In the genomic region with DNA sequence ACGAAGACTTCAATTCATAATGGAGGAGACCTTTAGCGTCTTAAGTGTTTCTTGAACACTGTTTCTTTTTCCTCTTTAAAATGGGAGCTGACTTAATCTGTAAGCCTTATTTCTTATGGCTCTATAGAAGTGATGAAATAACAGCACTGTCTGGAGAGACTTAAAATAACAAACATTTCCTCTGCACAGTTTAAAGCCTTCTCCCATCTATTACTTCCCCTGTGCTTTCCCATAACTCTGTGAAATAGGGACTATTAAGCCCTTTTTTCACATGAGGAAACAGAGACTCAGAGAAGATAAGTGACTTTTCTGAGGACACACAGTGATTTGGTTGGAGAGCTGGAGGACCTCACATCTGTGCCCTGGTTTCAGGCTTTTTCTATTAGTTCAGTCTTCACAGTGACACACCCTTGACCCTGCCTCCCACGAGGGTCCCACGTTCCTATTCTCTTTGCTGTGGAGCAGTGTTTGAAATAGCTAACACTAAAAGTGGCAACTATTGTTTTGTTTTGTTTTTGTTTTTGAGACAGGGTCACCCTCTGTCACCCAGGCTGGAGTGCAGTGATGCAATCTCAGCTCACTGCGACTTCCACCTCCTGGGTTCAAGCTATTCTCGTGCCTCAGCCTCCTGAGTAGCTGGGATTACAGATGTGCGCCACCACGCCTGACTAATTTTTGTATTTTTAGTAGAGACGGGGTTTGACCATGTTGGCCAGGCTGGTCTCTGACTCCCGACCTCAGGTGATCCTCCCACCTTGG, we compare ENCODE assay signal across 2 cellular contexts.
A peak's percentile ranks its signal among the peaks of the same experiment; 100 is the strongest.
TF ChIP-seq lines count a peak whose summit lies in the region.

No MANE protein-coding gene starts in this region.

TF ChIP-seq in IMR-90, 13 proteins besides CTCF, POLR2A, EP300 and RAD21:
- TF ChIP-seq, protein P1, sequence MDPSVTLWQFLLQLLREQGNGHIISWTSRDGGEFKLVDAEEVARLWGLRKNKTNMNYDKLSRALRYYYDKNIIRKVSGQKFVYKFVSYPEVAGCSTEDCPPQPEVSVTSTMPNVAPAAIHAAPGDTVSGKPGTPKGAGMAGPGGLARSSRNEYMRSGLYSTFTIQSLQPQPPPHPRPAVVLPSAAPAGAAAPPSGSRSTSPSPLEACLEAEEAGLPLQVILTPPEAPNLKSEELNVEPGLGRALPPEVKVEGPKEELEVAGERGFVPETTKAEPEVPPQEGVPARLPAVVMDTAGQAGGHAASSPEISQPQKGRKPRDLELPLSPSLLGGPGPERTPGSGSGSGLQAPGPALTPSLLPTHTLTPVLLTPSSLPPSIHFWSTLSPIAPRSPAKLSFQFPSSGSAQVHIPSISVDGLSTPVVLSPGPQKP (IDR thresholded peaks at IDR 0.05; ENCODE audit: borderline replicate concordance, low read depth, low read length): no peak
- TF ChIP-seq CEBPB (IDR thresholded peaks at IDR 0.05; ENCODE audit: low read depth, low read length): peak; percentile 63; the same call in 1 of the 2 replicates
- TF ChIP-seq BHLHE40 (IDR thresholded peaks at IDR 0.05; ENCODE audit: low read depth, low read length): no peak

TF ChIP-seq in WTC11, 78 proteins besides CTCF, POLR2A, EP300 and RAD21 (continued from another document):
- TF ChIP-seq NR2C2 (CRISPR knock-in tag; IDR thresholded peaks at IDR 0.05): no peak
- no peak for TF ChIP-seq ETV6 (CRISPR knock-in tag; IDR thresholded peaks at IDR 0.05)
- no peak for TF ChIP-seq FOXJ3 (CRISPR knock-in tag; IDR thresholded peaks at IDR 0.05; ENCODE audit: borderline replicate concordance)
- no peak for TF ChIP-seq SMAD3 (CRISPR knock-in tag; IDR thresholded peaks at IDR 0.05; ENCODE audit: borderline replicate concordance)
- no peak for TF ChIP-seq ZMAT4 (CRISPR knock-in tag; IDR thresholded peaks at IDR 0.05)
- TF ChIP-seq ATF1 (CRISPR knock-in tag; IDR thresholded peaks at IDR 0.05): no peak
- TF ChIP-seq, protein P2, sequence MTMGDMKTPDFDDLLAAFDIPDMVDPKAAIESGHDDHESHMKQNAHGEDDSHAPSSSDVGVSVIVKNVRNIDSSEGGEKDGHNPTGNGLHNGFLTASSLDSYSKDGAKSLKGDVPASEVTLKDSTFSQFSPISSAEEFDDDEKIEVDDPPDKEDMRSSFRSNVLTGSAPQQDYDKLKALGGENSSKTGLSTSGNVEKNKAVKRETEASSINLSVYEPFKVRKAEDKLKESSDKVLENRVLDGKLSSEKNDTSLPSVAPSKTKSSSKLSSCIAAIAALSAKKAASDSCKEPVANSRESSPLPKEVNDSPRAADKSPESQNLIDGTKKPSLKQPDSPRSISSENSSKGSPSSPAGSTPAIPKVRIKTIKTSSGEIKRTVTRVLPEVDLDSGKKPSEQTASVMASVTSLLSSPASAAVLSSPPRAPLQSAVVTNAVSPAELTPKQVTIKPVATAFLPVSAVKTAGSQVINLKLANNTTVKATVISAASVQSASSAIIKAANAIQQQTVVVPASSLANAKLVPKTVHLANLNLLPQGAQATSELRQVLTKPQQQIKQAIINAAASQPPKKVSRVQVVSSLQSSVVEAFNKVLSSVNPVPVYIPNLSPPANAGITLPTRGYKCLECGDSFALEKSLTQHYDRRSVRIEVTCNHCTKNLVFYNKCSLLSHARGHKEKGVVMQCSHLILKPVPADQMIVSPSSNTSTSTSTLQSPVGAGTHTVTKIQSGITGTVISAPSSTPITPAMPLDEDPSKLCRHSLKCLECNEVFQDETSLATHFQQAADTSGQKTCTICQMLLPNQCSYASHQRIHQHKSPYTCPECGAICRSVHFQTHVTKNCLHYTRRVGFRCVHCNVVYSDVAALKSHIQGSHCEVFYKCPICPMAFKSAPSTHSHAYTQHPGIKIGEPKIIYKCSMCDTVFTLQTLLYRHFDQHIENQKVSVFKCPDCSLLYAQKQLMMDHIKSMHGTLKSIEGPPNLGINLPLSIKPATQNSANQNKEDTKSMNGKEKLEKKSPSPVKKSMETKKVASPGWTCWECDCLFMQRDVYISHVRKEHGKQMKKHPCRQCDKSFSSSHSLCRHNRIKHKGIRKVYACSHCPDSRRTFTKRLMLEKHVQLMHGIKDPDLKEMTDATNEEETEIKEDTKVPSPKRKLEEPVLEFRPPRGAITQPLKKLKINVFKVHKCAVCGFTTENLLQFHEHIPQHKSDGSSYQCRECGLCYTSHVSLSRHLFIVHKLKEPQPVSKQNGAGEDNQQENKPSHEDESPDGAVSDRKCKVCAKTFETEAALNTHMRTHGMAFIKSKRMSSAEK (CRISPR knock-in tag; IDR thresholded peaks at IDR 0.05; ENCODE audit: borderline replicate concordance): no peak
- TF ChIP-seq ZNF425 (CRISPR knock-in tag; conservative IDR thresholded peaks at IDR 0.05): no peak
- TF ChIP-seq, protein P3, sequence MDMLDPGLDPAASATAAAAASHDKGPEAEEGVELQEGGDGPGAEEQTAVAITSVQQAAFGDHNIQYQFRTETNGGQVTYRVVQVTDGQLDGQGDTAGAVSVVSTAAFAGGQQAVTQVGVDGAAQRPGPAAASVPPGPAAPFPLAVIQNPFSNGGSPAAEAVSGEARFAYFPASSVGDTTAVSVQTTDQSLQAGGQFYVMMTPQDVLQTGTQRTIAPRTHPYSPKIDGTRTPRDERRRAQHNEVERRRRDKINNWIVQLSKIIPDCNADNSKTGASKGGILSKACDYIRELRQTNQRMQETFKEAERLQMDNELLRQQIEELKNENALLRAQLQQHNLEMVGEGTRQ (CRISPR knock-in tag; IDR thresholded peaks at IDR 0.05): no peak
